21 cellular contexts compared by ENCODE assay signal in genomic region chr14:84579292-84579691, GRCh38.
"Had no signal": no experiment of that assay in that cellular context is flagged by ENCODE, and none has a peak within 500 bp of the region (broad histone marks: within the 10 kb centered on the region; RNA-seq: fewer than 3 reads in every experiment).

No MANE protein-coding gene starts in this region.

- H2AFZ ChIP-seq: neural progenitor cell, parathyroid adenoma had no signal

- H3K27ac ChIP-seq: coronary artery, gastrocnemius medialis, left ventricle myocardium inferior, lower lobe of right lung, neural progenitor cell, parathyroid adenoma, prostate gland, right lobe of liver, suprapubic skin, thyroid gland, uterus had no signal

- H3K79me2 ChIP-seq: parathyroid adenoma had no signal

- H3K9ac ChIP-seq: neural progenitor cell, parathyroid adenoma had no signal

- DNase-seq: effector CD8-positive, alpha-beta T cell; gastrocnemius medialis; kidney; left cardiac atrium; left ventricle myocardium inferior; lower lobe of right lung; occipital lobe; right lobe of liver; stimulated activated CD4-positive, alpha-beta T cell treated with anti-CD3 and anti-CD28 coated beads, Interleukin-4, amount 100 ng/mL, for 1 hour; stimulated activated CD8-positive, alpha-beta memory T cell treated with anti-CD3 and anti-CD28 coated beads, Interleukin-4, amount 100 ng/mL, for 48 hours; stimulated activated naive CD8-positive, alpha-beta T cell treated with anti-CD3 and anti-CD28 coated beads, Interleukin-15, Interleukin-2, amounts not matched to agents 100 U/mL and 50 U/mL, for 24 hours; thyroid gland; uterus had no signal

- H3K4me3 ChIP-seq: coronary artery, gastrocnemius medialis, left ventricle myocardium inferior, lower lobe of right lung, neural progenitor cell, prostate gland, right lobe of liver, suprapubic skin, thyroid gland, uterus had no signal

- H3K36me3 ChIP-seq: gastrocnemius medialis, left ventricle myocardium inferior, lower lobe of right lung, neural progenitor cell, prostate gland, right lobe of liver, suprapubic skin, thyroid gland, uterus had no signal

- H3K4me2 ChIP-seq: neural progenitor cell had no signal

- H3K9me3 ChIP-seq: gastrocnemius medialis, lower lobe of right lung, prostate gland, right lobe of liver, suprapubic skin, thyroid gland, uterus had no signal

- H3K27me3 ChIP-seq: gastrocnemius medialis, neural progenitor cell, right lobe of liver, suprapubic skin, thyroid gland, uterus had no signal

- ATAC-seq: esophagus mucosa; gastrocnemius medialis; left cardiac atrium; lower lobe of right lung; natural killer cell treated with Interleukin-12 subunit alpha and Interleukin-12 subunit beta and Interleukin-15 and Interleukin-18, amount 100 ng/mL, for 72 hours; right lobe of liver; stimulated activated effector memory CD8-positive, alpha-beta T cell treated with anti-CD3 and anti-CD28 coated beads, Interleukin-12 subunit alpha, Interleukin-12 subunit beta, amount 100 ng/mL, for 72 hours; stimulated activated naive CD8-positive, alpha-beta T cell treated with anti-CD3 and anti-CD28 coated beads, Interleukin-15, Interleukin-2, amounts not matched to agents 100 U/mL and 50 U/mL, for 24 hours had no signal

- H3K4me1 ChIP-seq: gastrocnemius medialis, left ventricle myocardium inferior, lower lobe of right lung, neural progenitor cell, parathyroid adenoma, prostate gland, right lobe of liver, suprapubic skin, thyroid gland, uterus had no signal

- FAIRE-seq: kidney had no signal
